Comparison of ENCODE assay signal across 29 cellular contexts in the genomic region with DNA sequence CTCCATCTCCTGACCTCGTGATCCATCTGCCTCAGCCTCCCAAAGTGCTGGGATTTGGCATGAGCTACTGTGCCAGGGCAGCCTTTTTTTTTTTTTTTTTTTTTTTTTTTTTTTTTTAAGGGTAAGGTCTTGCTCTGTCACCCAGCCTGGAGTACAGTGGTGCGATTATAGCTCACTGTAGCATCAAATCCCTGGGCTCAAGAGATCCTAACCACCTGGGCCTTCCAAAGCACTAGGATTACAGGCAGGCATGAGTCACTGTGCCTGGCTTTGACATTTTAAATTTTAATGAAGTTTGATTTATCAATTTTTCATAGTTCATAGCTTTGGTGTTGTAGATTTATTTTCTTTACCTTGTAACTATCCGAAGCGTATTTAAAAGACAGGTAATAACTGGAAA. TPM values are rescaled to one million over a fixed set of nuclear protein-coding genes. Genes with fewer than 3 reads are reported as not detected.
A peak's percentile ranks its signal among the peaks of the same experiment; 100 is the strongest.
DNase-seq lines count a peak whose midpoint lies in the region; ATAC-seq lines count a peak whose summit lies in the region.
"Had no signal": no experiment of that assay in that cellular context is flagged by ENCODE, and none has a peak within 500 bp of the region (broad histone marks: within the 10 kb centered on the region; RNA-seq: fewer than 3 reads in every experiment).

No MANE protein-coding gene starts in this region.

- peak; percentile 98 for ATAC-seq in esophagus mucosa
- ATAC-seq: A549; CD8-positive, alpha-beta T cell had no signal

- H3K4me3 ChIP-seq in Karpas-422 (ENCODE audit: low read length), result no peak overlapping the region
- H3K4me3 ChIP-seq: A549; BLaER1; BLaER1 treated with 17β-estradiol and CSF1 and Interleukin-3, amounts not matched to agents 10 nM and 100 nM had no signal

- H3K4me1 ChIP-seq in Karpas-422 (ENCODE audit: low read length), result no peaks in the 10 kb centered on the region
- H3K4me1 ChIP-seq: A549; BE2C; BLaER1; BLaER1 treated with 17β-estradiol and CSF1 and Interleukin-3, amounts not matched to agents 10 nM and 100 nM; Caco-2 had no signal

- no peaks in the 10 kb centered on the region for H3K9me3 ChIP-seq in Karpas-422 (ENCODE audit: low read length)
- H3K9me3 ChIP-seq: A549, BE2C, Caco-2 had no signal

- no peak overlapping the region for H3K27ac ChIP-seq in Karpas-422 (ENCODE audit: low read length)
- H3K27ac ChIP-seq: 22Rv1; A549; BLaER1; BLaER1 treated with 17β-estradiol and CSF1 and Interleukin-3, amounts not matched to agents 10 nM and 100 nM; C4-2B had no signal

- H3K36me3 ChIP-seq in Karpas-422 (ENCODE audit: insufficient read depth, low read length), result no peaks in the 10 kb centered on the region
- H3K36me3 ChIP-seq: BE2C; BLaER1; BLaER1 treated with 17β-estradiol and CSF1 and Interleukin-3, amounts not matched to agents 10 nM and 100 nM had no signal

- peak; percentile 20 for DNase-seq in Karpas-422
- no peak for DNase-seq in cortex of kidney (lab: John Stamatoyannopoulos, UW)
- no peak for DNase-seq in activated effector memory CD4-positive, alpha-beta T cell treated with Interleukin-2 at 50 U/mL for 16 hours
- DNase-seq: 8988T; ACHN; AML-193; BE2C; C1 segment of cervical spinal cord; Caco-2; Calu3; CD4-positive, alpha-beta memory T cell; CD4-positive, alpha-beta T cell; CD4-positive, CD25-positive, alpha-beta regulatory T cell; CD8-positive, alpha-beta memory T cell; CD8-positive, alpha-beta T cell; COR-L47; DMS 273 treated with DMSO at 0.1 percent for 48 hours; DMS153; DMS53; DMS79; DMS79 treated with DMSO at 0.1 percent for 48 hours; DND-41; EL had no signal

- H3K79me2 ChIP-seq in Karpas-422 (ENCODE audit: low read length), result no peaks in the 10 kb centered on the region

- H2AFZ ChIP-seq in Karpas-422 (ENCODE audit: low read length), result no peak overlapping the region

- no peak overlapping the region for H3K4me2 ChIP-seq in Karpas-422 (ENCODE audit: low read depth, low read length, poor library complexity, severe bottlenecking)
- H3K4me2 ChIP-seq: A549; BLaER1; BLaER1 treated with 17β-estradiol and CSF1 and Interleukin-3, amounts not matched to agents 10 nM and 100 nM had no signal

- no peak overlapping the region for H3K9ac ChIP-seq in Karpas-422 (ENCODE audit: low read length)
- H3K9ac ChIP-seq: BLaER1; BLaER1 treated with 17β-estradiol and CSF1 and Interleukin-3, amounts not matched to agents 10 nM and 100 nM had no signal

- H3K27me3 ChIP-seq in Karpas-422 (ENCODE audit: low read length), result no peaks in the 10 kb centered on the region
- H3K27me3 ChIP-seq: BE2C; BLaER1; BLaER1 treated with 17β-estradiol and CSF1 and Interleukin-3, amounts not matched to agents 10 nM and 100 nM had no signal

- no peaks in the 10 kb centered on the region for H4K20me1 ChIP-seq in Karpas-422 (ENCODE audit: insufficient read depth, low read depth, low read length)
- H4K20me1 ChIP-seq: BLaER1; BLaER1 treated with 17β-estradiol and CSF1 and Interleukin-3, amounts not matched to agents 10 nM and 100 nM had no signal

- H3K9me2 ChIP-seq in Karpas-422 (replicated peaks; ENCODE audit: insufficient read depth, low read length), result no peaks in the 10 kb centered on the region

RNA-seq across cellular contexts. Expression of gene OCIAD2, which starts 17.8 kb away (rescaled TPM):
- total RNA-seq in Karpas-422 (2014; rRNA removed; shearing (Covaris generic); ENCODE audit: low replicate concordance), result 68.1 and 149 TPM in 2 replicates
- total RNA-seq in esophagus mucosa, result 32.8 TPM
